Comparison of ENCODE assay signal across 26 cellular contexts in genomic region chr6:158492881-158493280, GRCh38.
"Had no signal": no experiment of that assay in that cellular context is flagged by ENCODE, and none has a peak within 500 bp of the region (broad histone marks: within the 10 kb centered on the region; RNA-seq: fewer than 3 reads in every experiment).

No MANE protein-coding gene starts in this region.

- H3K4me1 ChIP-seq: parathyroid adenoma, psoas muscle, right lobe of liver, suprapubic skin, testis, tibial artery, transverse colon, upper lobe of right lung, vagina had no signal

- H2AFZ ChIP-seq: parathyroid adenoma had no signal

- H3K27ac ChIP-seq: neutrophil, parathyroid adenoma, psoas muscle, right lobe of liver, sigmoid colon, suprapubic skin, testis, tibial artery, transverse colon, upper lobe of right lung, vagina had no signal

- DNase-seq: naive thymus-derived CD4-positive, alpha-beta T cell; natural killer cell; nucleus accumbens; psoas muscle; right cardiac atrium; right lobe of liver; sigmoid colon; small intestine; stimulated activated CD4-positive, alpha-beta T cell treated with anti-CD3 and anti-CD28 coated beads, Interleukin-12 subunit alpha, Interleukin-12 subunit beta, amount 100 ng/mL, for 4 hours; stimulated activated CD4-positive, alpha-beta T cell treated with anti-CD3 and anti-CD28 coated beads, Interleukin-1b, Interleukin-23, amount 100 ng/mL, for 48 hours; stimulated activated CD4-positive, alpha-beta T cell treated with anti-CD3 and anti-CD28 coated beads, Interleukin-4, amount 100 ng/mL, for 1 hour; stimulated activated CD4-positive, alpha-beta T cell treated with anti-CD3 and anti-CD28 coated beads, Interleukin-4, amount 100 ng/mL, for 4 hours; stimulated activated CD8-positive, alpha-beta memory T cell treated with anti-CD3 and anti-CD28 coated beads, Interleukin-4, amount 100 ng/mL, for 48 hours; stimulated activated naive CD4-positive, alpha-beta T cell; stimulated activated naive CD8-positive, alpha-beta T cell treated with anti-CD3 and anti-CD28 coated beads, Interleukin-15, amount 100 ng/mL, for 72 hours; stimulated activated naive CD8-positive, alpha-beta T cell treated with anti-CD3 and anti-CD28 coated beads, Interleukin-15, Interleukin-2, amounts not matched to agents 100 U/mL and 50 U/mL, for 24 hours; substantia nigra; testis; tibial artery; transverse colon; upper lobe of right lung had no signal

- H3K9me3 ChIP-seq: neutrophil, psoas muscle, right lobe of liver, sigmoid colon, suprapubic skin, testis, tibial artery, transverse colon, upper lobe of right lung, vagina had no signal

- H3K79me2 ChIP-seq: parathyroid adenoma had no signal

- H3K36me3 ChIP-seq: neutrophil had no signal

- FAIRE-seq: small intestine had no signal

- ATAC-seq: naive thymus-derived CD4-positive, alpha-beta T cell; psoas muscle; right cardiac atrium; stimulated activated memory B cell treated with anti-CD40 and anti-IgM and Interleukin-4, amounts not matched to agents 10 μg/mL and 1 μg/mL and 100 μg/mL, for 72 hours; stimulated activated naive CD8-positive, alpha-beta T cell treated with anti-CD3 and anti-CD28 coated beads, Interleukin-15, Interleukin-2, amounts not matched to agents 100 U/mL and 50 U/mL, for 24 hours had no signal

- H3K27me3 ChIP-seq: neutrophil, right lobe of liver, sigmoid colon, suprapubic skin, testis, tibial artery, transverse colon, upper lobe of right lung, vagina had no signal

- H3K4me3 ChIP-seq: psoas muscle, right lobe of liver, sigmoid colon, suprapubic skin, testis, tibial artery, transverse colon, upper lobe of right lung, vagina had no signal

- H3K9ac ChIP-seq: parathyroid adenoma had no signal
